ENCODE assay signal across 1 cellular context in the genomic region with DNA sequence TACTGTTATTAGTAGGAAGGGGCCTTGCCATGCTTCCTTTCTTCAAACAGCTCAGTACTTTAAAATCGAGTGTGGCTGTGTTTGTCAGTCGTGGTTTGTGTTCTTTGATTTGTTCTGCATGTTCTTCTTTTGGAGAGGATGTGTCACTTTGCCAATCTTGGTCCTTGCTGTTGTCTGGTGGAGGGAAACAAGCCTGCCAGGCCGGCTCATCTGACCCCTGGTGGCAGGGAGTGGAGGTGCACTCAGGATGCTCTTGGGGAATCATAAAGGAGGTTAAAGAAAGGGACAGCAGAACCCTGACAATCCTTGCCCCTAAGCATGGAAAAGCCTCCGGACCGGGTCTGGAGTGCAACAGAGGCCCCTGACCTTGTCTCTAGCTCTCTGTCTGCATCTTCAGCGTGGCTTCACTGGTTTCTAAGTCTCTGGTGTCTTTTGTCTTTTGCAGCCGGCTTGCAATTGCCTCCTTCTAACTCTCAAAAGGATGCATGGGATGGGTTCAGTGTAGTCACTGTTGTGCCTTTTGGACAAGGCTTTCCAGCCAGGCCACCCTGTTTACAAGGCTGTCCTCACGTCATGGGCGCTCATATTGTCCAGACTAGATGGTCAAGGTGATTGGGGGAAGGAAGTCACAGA.
TF ChIP-seq lines count a peak whose summit lies in the region.

No MANE protein-coding gene starts in this region.

TF ChIP-seq in GM12878, 131 proteins besides CTCF, POLR2A, EP300 and RAD21 (continued from another document):
- TF ChIP-seq CEBPZ (IDR thresholded peaks at IDR 0.05; ENCODE audit: low read depth, low read length) (no peak), GABPA (IDR thresholded peaks at IDR 0.05; ENCODE audit: low read depth) (no peak), MEF2A (IDR thresholded peaks at IDR 0.05; ENCODE audit: insufficient read depth, low read depth, low read length) (no peak), IRF4 (IDR thresholded peaks at IDR 0.05; ENCODE audit: low read depth, low read length) (0 out of 2 replicates have a peak, but pooled peaks have one; percentile 18)
- TF ChIP-seq, protein P1, sequence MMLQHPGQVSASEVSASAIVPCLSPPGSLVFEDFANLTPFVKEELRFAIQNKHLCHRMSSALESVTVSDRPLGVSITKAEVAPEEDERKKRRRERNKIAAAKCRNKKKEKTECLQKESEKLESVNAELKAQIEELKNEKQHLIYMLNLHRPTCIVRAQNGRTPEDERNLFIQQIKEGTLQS (IDR thresholded peaks at IDR 0.05; ENCODE audit: borderline replicate concordance, extremely low read depth, low read depth, low read length) = no peak
- TF ChIP-seq, protein P2, sequence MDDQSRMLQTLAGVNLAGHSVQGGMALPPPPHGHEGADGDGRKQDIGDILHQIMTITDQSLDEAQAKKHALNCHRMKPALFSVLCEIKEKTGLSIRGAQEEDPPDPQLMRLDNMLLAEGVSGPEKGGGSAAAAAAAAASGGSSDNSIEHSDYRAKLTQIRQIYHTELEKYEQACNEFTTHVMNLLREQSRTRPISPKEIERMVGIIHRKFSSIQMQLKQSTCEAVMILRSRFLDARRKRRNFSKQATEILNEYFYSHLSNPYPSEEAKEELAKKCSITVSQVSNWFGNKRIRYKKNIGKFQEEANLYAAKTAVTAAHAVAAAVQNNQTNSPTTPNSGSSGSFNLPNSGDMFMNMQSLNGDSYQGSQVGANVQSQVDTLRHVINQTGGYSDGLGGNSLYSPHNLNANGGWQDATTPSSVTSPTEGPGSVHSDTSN (IDR thresholded peaks at IDR 0.05; ENCODE audit: insufficient replicate concordance, low read depth, low read length) = no peak
